Comparison of ENCODE assay signal across 27 cellular contexts in the genomic region with DNA sequence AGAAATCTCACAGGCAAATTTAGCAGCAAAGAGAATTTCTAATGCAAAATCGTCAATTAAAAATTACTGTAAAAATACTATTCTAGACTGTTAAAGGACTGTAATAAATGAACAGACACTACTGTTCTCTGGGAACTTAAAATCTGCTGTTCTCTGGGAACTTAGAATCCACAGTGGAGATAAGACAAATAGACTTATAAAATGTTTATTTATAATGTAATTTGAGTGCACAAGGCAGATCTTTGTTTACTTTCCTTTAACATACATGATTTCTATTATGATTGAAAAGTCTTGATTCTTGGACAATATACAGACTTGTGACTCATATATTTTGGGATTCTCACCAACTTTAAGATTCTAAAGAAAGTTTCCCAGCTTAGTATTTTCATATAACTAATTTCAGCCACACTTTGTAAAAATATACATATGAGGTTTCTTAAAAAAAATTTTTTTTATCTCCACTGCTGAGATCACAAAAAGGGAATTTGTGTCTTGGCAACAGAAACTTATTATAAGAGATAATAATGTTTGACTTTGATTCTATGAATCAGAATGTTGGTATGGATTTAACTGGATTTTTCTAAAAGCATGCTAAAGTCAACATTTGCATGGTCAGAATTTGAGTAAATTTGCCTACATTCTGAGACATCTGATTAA.
DNase-seq lines count a peak whose midpoint lies in the region; ATAC-seq and TF ChIP-seq lines count a peak whose summit lies in the region.
"Had no signal": no experiment of that assay in that cellular context is flagged by ENCODE, and none has a peak within 500 bp of the region (broad histone marks: within the 10 kb centered on the region; RNA-seq: fewer than 3 reads in every experiment).

No MANE protein-coding gene starts in this region.

- H3K9me3 ChIP-seq in PC-3 (ENCODE audit: low read length) (no peaks in the 10 kb centered on the region), stomach (no peaks in the 10 kb centered on the region)
- H3K9me3 ChIP-seq: body of pancreas, HAP-1, thoracic aorta, vagina had no signal

- CTCF ChIA-PET in PC-3 (lab: Charles Lee): interaction anchor here (0.7 kb wide), 1 partner anchor 31 kb away, joined by 3 read pairs; no protein-coding TSS in a partner anchor

- peaks cover 10% of the 10 kb centered on the region for H3F3A ChIP-seq in PC-3 (ENCODE audit: low read length, unreplicated experiment)

- H3K27ac ChIP-seq in PC-3 (ENCODE audit: low read length): peak overlapping the region; percentile 63
- no peak overlapping the region for H3K27ac ChIP-seq in stomach
- H3K27ac ChIP-seq: body of pancreas, thoracic aorta, vagina had no signal

- peak overlapping the region; percentile 89 for H3K27ac Mint-ChIP-seq in chondrocyte (ENCODE audit: unreplicated experiment)
- H3K27ac Mint-ChIP-seq: activated B cell treated with CpG ODN at 0.5 μM for 24 hours; activated naive CD8-positive, alpha-beta T cell treated with anti-CD3 and anti-CD28 coated beads for 36 hours; stimulated activated naive B cell treated with anti-CD40 and anti-IgM and Interleukin-4, amounts not matched to agents 10 μg/mL and 1 μg/mL and 100 μg/mL, for 72 hours had no signal

- peak; percentile 54 for DNase-seq in AG09319 (ENCODE audit: extremely low read depth, low read depth)
- peak; percentile 92 for DNase-seq in PC-3
- DNase-seq in chondrocyte (ENCODE audit: low spot score): no peak
- DNase-seq in non-pigmented ciliary epithelial cell (ENCODE audit: low read depth): peak; percentile 35
- no peak for DNase-seq in SIG-M5 (lab: John Stamatoyannopoulos, UW)
- DNase-seq in stomach: no peak
- DNase-seq: activated B cell treated with CpG ODN at 0.5 μM for 24 hours; activated CD4-positive, alpha-beta T cell treated with anti-CD3 and anti-CD28 coated beads, Interleukin-2, amount 50 U/mL, for 4 hours; activated CD8-positive, alpha-beta memory T cell treated with anti-CD3 and anti-CD28 coated beads, Interleukin-2, amount 50 U/mL, for 4 hours; activated naive CD8-positive, alpha-beta T cell treated with anti-CD3 and anti-CD28 coated beads for 36 hours; body of pancreas; effector memory CD4-positive, alpha-beta T cell; erythroblast; kidney glomerular epithelial cell; NCI-H1105 treated with DMSO at 0.1 percent for 48 hours; NCI-H2081; NCI-H446 treated with DMSO at 0.1 percent for 48 hours; stimulated activated CD4-positive, alpha-beta T cell treated with anti-CD3 and anti-CD28 coated beads, Interleukin-2, amount 100 ng/mL, for 48 hours; stimulated activated naive B cell treated with anti-CD40 and anti-IgM and Interleukin-4, amounts not matched to agents 10 μg/mL and 1 μg/mL and 100 μg/mL, for 72 hours; SW 1271 had no signal

- peak overlapping the region; percentile 38 for H3K4me2 ChIP-seq in PC-3 (ENCODE audit: low read length)

- H4K20me1 ChIP-seq in PC-3 (ENCODE audit: low read length): no peaks in the 10 kb centered on the region

- ATAC-seq in PC-3 (peak; percentile 79), HG03159 (IDR thresholded peaks at IDR 0.05; ENCODE audit: unreplicated experiment) (no peak), HG03432 (IDR thresholded peaks at IDR 0.05; ENCODE audit: unreplicated experiment) (no peak)
- ATAC-seq: body of pancreas; HepG2; stimulated activated naive B cell treated with anti-CD40 and anti-IgM and Interleukin-4, amounts not matched to agents 10 μg/mL and 1 μg/mL and 100 μg/mL, for 72 hours had no signal

- 59 to 79% (median 70%) methylated on average over 1 of the region's 1 CpG for whole genome bisulfite sequencing in stomach, 5 donors

- no peak overlapping the region for H2AFZ ChIP-seq in PC-3 (ENCODE audit: low read length)

- H3K9me3 Mint-ChIP-seq in chondrocyte (ENCODE audit: low read depth): no peaks in the 10 kb centered on the region
- H3K9me3 Mint-ChIP-seq: activated B cell treated with CpG ODN at 0.5 μM for 24 hours; activated naive CD8-positive, alpha-beta T cell treated with anti-CD3 and anti-CD28 coated beads for 36 hours had no signal

- H3K79me2 ChIP-seq in PC-3 (ENCODE audit: low read length): no peaks in the 10 kb centered on the region

- H3K4me1 ChIP-seq in PC-3 (ENCODE audit: insufficient read depth, low read length): peaks cover 24% of the 10 kb centered on the region
- peaks cover 0 to 8% (median 0%) of the 10 kb centered on the region in 4 donors for H3K4me1 ChIP-seq in stomach
- H3K4me1 ChIP-seq: body of pancreas, HAP-1, vagina had no signal

- H3K27me3 Mint-ChIP-seq in chondrocyte (ENCODE audit: low read depth): peaks cover 6% of the 10 kb centered on the region
- H3K27me3 Mint-ChIP-seq: activated naive CD8-positive, alpha-beta T cell treated with anti-CD3 and anti-CD28 coated beads for 36 hours had no signal

- no TSS peak for BruUV-seq in PC-3 (replicated peaks; lab: Mats Ljungman, UMichigan)

- TF ChIP-seq CTCF in AG09319 (IDR thresholded peaks at IDR 0.05; ENCODE audit: low read depth, low read length) (no peak), PC-3 (conservative IDR thresholded peaks at IDR 0.05; ENCODE audit: low read depth, low read length) (no peak), chondrocyte (IDR thresholded peaks at IDR 0.05) (no peak), stomach (IDR thresholded peaks at IDR 0.05) (no peak)

- POLR2A ChIA-PET in PC-3 (lab: Charles Lee; ENCODE audit: unreplicated experiment): no interaction called here

- no peaks in the 10 kb centered on the region for H3K36me3 ChIP-seq in PC-3 (ENCODE audit: low read depth, low read length)
- H3K36me3 ChIP-seq in stomach: no peaks in the 10 kb centered on the region
- H3K36me3 ChIP-seq: HAP-1, thoracic aorta, vagina had no signal

- peaks cover 41% of the 10 kb centered on the region for H3K4me1 Mint-ChIP-seq in chondrocyte (ENCODE audit: low read depth)
- H3K4me1 Mint-ChIP-seq: activated B cell treated with CpG ODN at 0.5 μM for 24 hours; activated naive CD8-positive, alpha-beta T cell treated with anti-CD3 and anti-CD28 coated beads for 36 hours; stimulated activated naive B cell treated with anti-CD40 and anti-IgM and Interleukin-4, amounts not matched to agents 10 μg/mL and 1 μg/mL and 100 μg/mL, for 72 hours had no signal

- H3K4me3 Mint-ChIP-seq in chondrocyte (ENCODE audit: unreplicated experiment): no peak overlapping the region
- H3K4me3 Mint-ChIP-seq: activated B cell treated with CpG ODN at 0.5 μM for 24 hours; activated naive CD8-positive, alpha-beta T cell treated with anti-CD3 and anti-CD28 coated beads for 36 hours; stimulated activated naive B cell treated with anti-CD40 and anti-IgM and Interleukin-4, amounts not matched to agents 10 μg/mL and 1 μg/mL and 100 μg/mL, for 72 hours had no signal

- TF ChIP-seq EP300 in stomach (IDR thresholded peaks at IDR 0.05): no peak

- H3K4me3 ChIP-seq in PC-3 (ENCODE audit: low read length): no peak overlapping the region
- no peak overlapping the region for H3K4me3 ChIP-seq in stomach
- H3K4me3 ChIP-seq: body of pancreas, HAP-1, lung, thoracic aorta, vagina had no signal

- TF ChIP-seq POLR2A in stomach (IDR thresholded peaks at IDR 0.05): no peak

- H3K27me3 ChIP-seq in PC-3 (ENCODE audit: low read length) (no peaks in the 10 kb centered on the region), stomach (no peaks in the 10 kb centered on the region)
- H3K27me3 ChIP-seq: body of pancreas, vagina had no signal

- intact Hi-C loops in PC-3 (cut with micrococcal nuclease) (loop anchor here (1.0 to 10.0 kb wide), 5 partner anchors 54 to 646 kb away; no protein-coding TSS in a partner anchor), stomach (cut with DNase I; ENCODE audit: low total_unique reads) (no loop called here)

- H3K36me3 Mint-ChIP-seq in chondrocyte (ENCODE audit: low read depth): peaks cover 1% of the 10 kb centered on the region
- H3K36me3 Mint-ChIP-seq: activated naive CD8-positive, alpha-beta T cell treated with anti-CD3 and anti-CD28 coated beads for 36 hours; stimulated activated naive B cell treated with anti-CD40 and anti-IgM and Interleukin-4, amounts not matched to agents 10 μg/mL and 1 μg/mL and 100 μg/mL, for 72 hours had no signal

- peak overlapping the region; percentile 9; the same call in 1 of the 2 replicates for H3K9ac ChIP-seq in PC-3 (ENCODE audit: low read length)

- H3K9me2 ChIP-seq in PC-3 (replicated peaks; ENCODE audit: low read length): no peaks in the 10 kb centered on the region

Comparison
In these comparisons a context has a peak if more than half of its experiments do, and no peak if none do; other contexts are left out.
1. DNase-seq: peak in AG09319 (single experiment), PC-3 (single experiment) and non-pigmented ciliary epithelial cell (single experiment); none in chondrocyte (single experiment), SIG-M5 (single experiment) and stomach (single experiment).